ENCODE assay signal across 20 cellular contexts in the genomic region with DNA sequence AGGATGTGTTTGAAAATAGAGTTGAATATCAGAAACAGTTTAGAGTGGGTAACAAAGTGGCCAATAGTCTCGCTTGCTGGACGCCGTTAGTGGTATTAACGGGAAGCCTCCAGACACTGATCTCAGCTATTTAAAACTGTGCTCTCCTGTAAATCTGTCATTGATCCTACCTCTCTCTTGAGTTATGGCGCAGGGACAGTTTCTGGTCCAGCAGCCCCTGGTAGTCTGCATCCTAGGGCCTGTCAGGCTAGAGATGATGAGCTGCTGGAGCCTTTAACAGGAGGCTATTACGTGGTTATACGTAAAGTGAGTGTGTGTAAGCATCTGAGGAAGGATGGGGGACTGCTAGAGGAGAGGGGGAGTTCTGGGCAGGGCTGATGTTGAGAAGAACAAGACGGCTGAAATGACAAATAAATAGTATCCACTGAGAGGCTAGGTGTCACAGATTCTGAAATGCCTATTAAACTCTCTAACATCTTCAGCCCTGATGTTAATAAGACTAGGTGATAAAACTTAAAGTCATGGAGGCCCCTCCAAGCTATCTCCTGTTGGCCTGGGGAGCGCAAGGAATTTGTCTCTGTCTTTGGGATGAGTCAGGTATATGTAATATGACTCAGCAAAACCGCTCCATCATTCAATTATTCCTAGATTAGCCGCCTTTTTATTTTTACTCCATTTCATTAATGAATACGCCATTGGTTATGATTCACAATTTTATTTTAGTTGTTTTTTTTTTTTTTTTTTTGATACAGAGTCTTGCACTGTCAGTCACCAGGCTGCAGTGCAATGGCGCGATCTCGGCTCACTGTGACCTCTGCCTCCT.
A peak's percentile ranks its signal among the peaks of the same experiment; 100 is the strongest.
DNase-seq lines count a peak whose midpoint lies in the region; ATAC-seq and TF ChIP-seq lines count a peak whose summit lies in the region.
"Had no signal": no experiment of that assay in that cellular context is flagged by ENCODE, and none has a peak within 500 bp of the region (broad histone marks: within the 10 kb centered on the region; RNA-seq: fewer than 3 reads in every experiment).

No MANE protein-coding gene starts in this region.

- WGBS in heart right ventricle, 2 donors: 79% methylated on average over 15 of the region's 15 CpGs

- H3K9ac ChIP-seq in fibroblast of lung (ENCODE audit: insufficient read depth, low read length) (no peak overlapping the region), neural cell (ENCODE audit: low read length) (no peak overlapping the region)

- no peaks in the 10 kb centered on the region for H3K36me3 Mint-ChIP-seq in activated CD4-positive, alpha-beta memory T cell treated with anti-CD3 and anti-CD28 coated beads for 36 hours
- no peaks in the 10 kb centered on the region for H3K36me3 Mint-ChIP-seq in CD4-positive, alpha-beta T cell (ENCODE audit: low read depth)

- no peak for DNase-seq in heart right ventricle
- no peak for DNase-seq in Right ventricle myocardium superior
- peak; percentile 47 to 72 for DNase-seq in fibroblast of lung (ENCODE audit: low read depth in 2 of 2)
- DNase-seq in activated CD4-positive, alpha-beta memory T cell treated with anti-CD3 and anti-CD28 coated beads for 36 hours: no peak
- no peak for DNase-seq in mucosa of gallbladder (ENCODE audit: low spot score)
- DNase-seq in NCI-H82 (lab: John Stamatoyannopoulos, UW): no peak
- no peak for DNase-seq in CD4-positive, alpha-beta T cell
- DNase-seq: ACHN; activated CD8-positive, alpha-beta T cell treated with anti-CD3 and anti-CD28 coated beads, Interleukin-2, amount 10 ng/mL, durations not matched to agents 7 days and 5 days; amniotic stem cell; erythroblast; NCI-H1092; NCI-H2171; posterior cingulate gyrus; trophoblast cell had no signal

- H2AFZ ChIP-seq in fibroblast of lung (ENCODE audit: low read length): no peak overlapping the region
- no peak overlapping the region for H2AFZ ChIP-seq in neural cell (ENCODE audit: low read depth, low read length)

- ATAC-seq in heart right ventricle: peak in 2 of 8 donors; percentile 25 to 34
- no peak for ATAC-seq in Right ventricle myocardium superior (ENCODE audit: poor library complexity)
- ATAC-seq in CD4-positive, alpha-beta T cell (ENCODE audit: poor library complexity): no peak
- ATAC-seq: activated CD8-positive, alpha-beta T cell treated with anti-CD3 and anti-CD28 coated beads, Interleukin-2, amount 10 ng/mL, durations not matched to agents 7 days and 5 days; activated T-helper 17 cell treated with anti-CD3 and anti-CD28 coated beads, Interleukin-2, amount 50 U/mL, for 72 hours had no signal

- CTCF ChIA-PET in activated CD4-positive, alpha-beta memory T cell treated with anti-CD3 and anti-CD28 coated beads for 36 hours (lab: Charles Lee): no interaction called here
- CTCF ChIA-PET in CD4-positive, alpha-beta T cell (lab: Charles Lee): no interaction called here

- no peaks in the 10 kb centered on the region for H3K27me3 Mint-ChIP-seq in activated CD4-positive, alpha-beta memory T cell treated with anti-CD3 and anti-CD28 coated beads for 36 hours
- H3K27me3 Mint-ChIP-seq in CD4-positive, alpha-beta T cell: no peaks in the 10 kb centered on the region
- H3K27me3 Mint-ChIP-seq: activated T-helper 17 cell treated with anti-CD3 and anti-CD28 coated beads, Interleukin-2, amount 50 U/mL, for 72 hours had no signal

- POLR2A ChIA-PET in activated CD4-positive, alpha-beta memory T cell treated with anti-CD3 and anti-CD28 coated beads for 36 hours (lab: Charles Lee): no interaction called here
- POLR2A ChIA-PET in CD4-positive, alpha-beta T cell (lab: Charles Lee): no interaction called here

- no peaks in the 10 kb centered on the region for H3K9me2 ChIP-seq in neural cell (ENCODE audit: insufficient read depth, low read length)

- no peaks in the 10 kb centered on the region for H3K9me3 ChIP-seq in heart right ventricle
- no peaks in the 10 kb centered on the region for H3K9me3 ChIP-seq in fibroblast of lung (ENCODE audit: control insufficient read depth, insufficient read depth, low read depth, low read length)
- no peaks in the 10 kb centered on the region for H3K9me3 ChIP-seq in neural cell (ENCODE audit: low read length)
- H3K9me3 ChIP-seq in CD4-positive, alpha-beta T cell (ENCODE audit: control insufficient read depth, low read length): no peaks in the 10 kb centered on the region

- peak overlapping the region in 8 of 10 donors; percentile 19 to 80 (median 46) for H3K27ac ChIP-seq in heart right ventricle
- H3K27ac ChIP-seq in fibroblast of lung (ENCODE audit: insufficient read depth, low read length): peak overlapping the region; percentile 87
- no peak overlapping the region for H3K27ac ChIP-seq in neural cell (ENCODE audit: low read length)
- H3K27ac ChIP-seq in CD4-positive, alpha-beta T cell (ENCODE audit: low read depth, low read length): no peak overlapping the region
- H3K27ac ChIP-seq: SK-N-MC had no signal

- H3F3A ChIP-seq in neural cell (ENCODE audit: insufficient read depth, low read length, poor library complexity, severe bottlenecking): no peaks in the 10 kb centered on the region

- no peak overlapping the region for H3K4me3 Mint-ChIP-seq in activated CD4-positive, alpha-beta memory T cell treated with anti-CD3 and anti-CD28 coated beads for 36 hours
- H3K4me3 Mint-ChIP-seq in CD4-positive, alpha-beta T cell: no peak overlapping the region
- H3K4me3 Mint-ChIP-seq: activated CD8-positive, alpha-beta T cell treated with anti-CD3 and anti-CD28 coated beads, Interleukin-2, amount 10 ng/mL, durations not matched to agents 7 days and 5 days; activated T-helper 17 cell treated with anti-CD3 and anti-CD28 coated beads, Interleukin-2, amount 50 U/mL, for 72 hours had no signal

- H3K4me2 ChIP-seq in fibroblast of lung (ENCODE audit: extremely low read depth, insufficient read depth, low read length): no peak overlapping the region
- no peak overlapping the region for H3K4me2 ChIP-seq in neural cell (ENCODE audit: low read length)

- no peaks in the 10 kb centered on the region for H3K27me3 ChIP-seq in heart right ventricle
- H3K27me3 ChIP-seq in fibroblast of lung (ENCODE audit: control insufficient read depth, insufficient read depth, low read length): no peaks in the 10 kb centered on the region
- no peaks in the 10 kb centered on the region for H3K27me3 ChIP-seq in neural cell (ENCODE audit: insufficient read depth, low read depth, low read length)
- H3K27me3 ChIP-seq in CD4-positive, alpha-beta T cell (ENCODE audit: control insufficient read depth, insufficient read depth, low read length): no peaks in the 10 kb centered on the region

- H3K36me3 ChIP-seq in heart right ventricle (no peaks in the 10 kb centered on the region), fibroblast of lung (ENCODE audit: control insufficient read depth, insufficient read depth, low read length) (peaks cover 2% of the 10 kb centered on the region), neural cell (ENCODE audit: insufficient read depth, low read length) (no peaks in the 10 kb centered on the region)

- H4K20me1 ChIP-seq in fibroblast of lung (ENCODE audit: control insufficient read depth, extremely low read depth, insufficient read depth, low read length): no peaks in the 10 kb centered on the region
- no peaks in the 10 kb centered on the region for H4K20me1 ChIP-seq in neural cell (ENCODE audit: insufficient read depth)

- no peak for TF ChIP-seq EP300 in neural cell (conservative IDR thresholded peaks at IDR 0.05; ENCODE audit: poor library complexity, severe bottlenecking)

- H3K4me1 ChIP-seq in heart right ventricle: peaks cover 0 to 9% (median 0%) of the 10 kb centered on the region in 9 donors
- H3K4me1 ChIP-seq in fibroblast of lung (ENCODE audit: control insufficient read depth, extremely low read depth, insufficient read depth, low read length): peaks cover 25% of the 10 kb centered on the region

- intact Hi-C loops in heart right ventricle (cut with DNase I) (no loop called here), Right ventricle myocardium superior (cut with DNase I) (no loop called here)
- intact Hi-C loops in activated CD4-positive, alpha-beta memory T cell treated with anti-CD3 and anti-CD28 coated beads for 36 hours (cut with micrococcal nuclease): no loop called here
- intact Hi-C loops in CD4-positive, alpha-beta T cell (cut with DNase I, micrococcal nuclease): no loop called here

- H3K4me1 Mint-ChIP-seq in activated CD4-positive, alpha-beta memory T cell treated with anti-CD3 and anti-CD28 coated beads for 36 hours (ENCODE audit: low read depth): no peaks in the 10 kb centered on the region
- H3K4me1 Mint-ChIP-seq in CD4-positive, alpha-beta T cell (ENCODE audit: low read depth): no peaks in the 10 kb centered on the region

- no peak for TF ChIP-seq RAD21 in neural cell (conservative IDR thresholded peaks at IDR 0.05)

- no peaks in the 10 kb centered on the region for H3K9me3 Mint-ChIP-seq in activated CD4-positive, alpha-beta memory T cell treated with anti-CD3 and anti-CD28 coated beads for 36 hours
- no peaks in the 10 kb centered on the region for H3K9me3 Mint-ChIP-seq in CD4-positive, alpha-beta T cell
- H3K9me3 Mint-ChIP-seq: activated T-helper 17 cell treated with anti-CD3 and anti-CD28 coated beads, Interleukin-2, amount 50 U/mL, for 72 hours; IgD-negative memory B cell had no signal

- H3K79me2 ChIP-seq in fibroblast of lung (ENCODE audit: control insufficient read depth, insufficient read depth, low read length): no peaks in the 10 kb centered on the region
- H3K79me2 ChIP-seq in neural cell (replicated peaks; ENCODE audit: insufficient read depth, low read length): no peaks in the 10 kb centered on the region

- no peak for TF ChIP-seq CTCF in heart right ventricle (IDR thresholded peaks at IDR 0.05)
- no peak for TF ChIP-seq CTCF in fibroblast of lung (conservative IDR thresholded peaks at IDR 0.05 in 1 of 2, IDR thresholded peaks at IDR 0.05 in 1 of 2; ENCODE audit: low read depth in 1 of 2, low read length in 2 of 2)
- no peak for TF ChIP-seq CTCF in neural cell (IDR thresholded peaks at IDR 0.05; ENCODE audit: poor library complexity, severe bottlenecking)
- TF ChIP-seq CTCF in CD4-positive, alpha-beta T cell (IDR thresholded peaks at IDR 0.05): no peak

- no peak overlapping the region for H3K4me3 ChIP-seq in heart right ventricle
- no peak overlapping the region for H3K4me3 ChIP-seq in fibroblast of lung (replicated peaks in 1 of 4; ENCODE audit: control extremely low read depth in 1 of 4, insufficient read depth in 1 of 4, low read depth in 3 of 4, low read length in 4 of 4)
- H3K4me3 ChIP-seq in neural cell (ENCODE audit: low read length): no peak overlapping the region
- H3K4me3 ChIP-seq: coronary artery, SK-N-MC had no signal

- no peak overlapping the region for H3K27ac Mint-ChIP-seq in activated CD4-positive, alpha-beta memory T cell treated with anti-CD3 and anti-CD28 coated beads for 36 hours
- H3K27ac Mint-ChIP-seq in CD4-positive, alpha-beta T cell: no peak overlapping the region
- H3K27ac Mint-ChIP-seq: activated CD8-positive, alpha-beta T cell treated with anti-CD3 and anti-CD28 coated beads, Interleukin-2, amount 10 ng/mL, durations not matched to agents 7 days and 5 days; activated T-helper 17 cell treated with anti-CD3 and anti-CD28 coated beads, Interleukin-2, amount 50 U/mL, for 72 hours; IgD-negative memory B cell had no signal

TF ChIP-seq in neural cell, 6 proteins besides CTCF, POLR2A, EP300 and RAD21:
- no peak for TF ChIP-seq EZH2 (IDR thresholded peaks at IDR 0.05; ENCODE audit: borderline replicate concordance, insufficient read depth, low read length, poor library complexity, severe bottlenecking)
- TF ChIP-seq POLR2AphosphoS5 (IDR thresholded peaks at IDR 0.05): peak; percentile 17

Comparison
In these comparisons a context has a peak if more than half of its experiments do, and no peak if none do; other contexts are left out.
1. DNase-seq: peak in fibroblast of lung (2 of 2); none in heart right ventricle (0 of 2), Right ventricle myocardium superior (single experiment), activated CD4-positive, alpha-beta memory T cell treated with anti-CD3 and anti-CD28 coated beads for 36 hours (single experiment), mucosa of gallbladder (single experiment), NCI-H82 (single experiment) and CD4-positive, alpha-beta T cell (0 of 10).
2. H3K27ac ChIP-seq: peak in heart right ventricle (8 of 10) and fibroblast of lung (single experiment); none in neural cell (single experiment) and CD4-positive, alpha-beta T cell (single experiment).